22 cellular contexts compared by ENCODE assay signal in genomic region chr1:235853653-235854052, GRCh38.
"Had no signal": no experiment of that assay in that cellular context is flagged by ENCODE, and none has a peak within 500 bp of the region (broad histone marks: within the 10 kb centered on the region; RNA-seq: fewer than 3 reads in every experiment).

No MANE protein-coding gene starts in this region.

- DNase-seq: cortex of kidney; dorsolateral prefrontal cortex; effector CD8-positive, alpha-beta T cell; gastrocnemius medialis; heart right ventricle; hypothalamus; kidney glomerular epithelial cell; mesendoderm; naive thymus-derived CD4-positive, alpha-beta T cell; nucleus accumbens; ovary; sigmoid colon; stimulated activated CD4-positive, alpha-beta T cell treated with anti-CD3 and anti-CD28 coated beads, Interleukin-12 subunit alpha, Interleukin-12 subunit beta, amount 100 ng/mL, for 4 hours; stimulated activated naive CD4-positive, alpha-beta T cell treated with Interleukin-2 at 50 U/mL for 16 hours; tibial artery; upper lobe of left lung had no signal

- H3K27me3 Mint-ChIP-seq: naive thymus-derived CD4-positive, alpha-beta T cell had no signal

- H3K4me1 Mint-ChIP-seq: neural crest cell had no signal

- H3K9me3 ChIP-seq: esophagus muscularis mucosa, gastrocnemius medialis, ovary, right atrium auricular region, sigmoid colon, tibial artery, upper lobe of left lung, vagina had no signal

- H3K27me3 ChIP-seq: dorsolateral prefrontal cortex, esophagus muscularis mucosa, gastrocnemius medialis, heart right ventricle, ovary, right atrium auricular region, sigmoid colon, tibial artery, upper lobe of left lung, vagina had no signal

- H3K4me3 ChIP-seq: dorsolateral prefrontal cortex, esophagus muscularis mucosa, gastrocnemius medialis, heart right ventricle, ovary, right atrium auricular region, sigmoid colon, skin epidermis, tibial artery, upper lobe of left lung, vagina had no signal

- H3K4me3 Mint-ChIP-seq: naive thymus-derived CD4-positive, alpha-beta T cell; neural crest cell had no signal

- ATAC-seq: gastrocnemius medialis; heart right ventricle; naive thymus-derived CD4-positive, alpha-beta T cell had no signal

- H3K27ac ChIP-seq: dorsolateral prefrontal cortex, epithelial cell of prostate, esophagus muscularis mucosa, gastrocnemius medialis, heart right ventricle, ovary, right atrium auricular region, sigmoid colon, skin epidermis, tibial artery, upper lobe of left lung, vagina had no signal

- H3K4me1 ChIP-seq: right atrium auricular region had no signal

- H3K36me3 ChIP-seq: esophagus muscularis mucosa, gastrocnemius medialis, heart right ventricle, ovary, right atrium auricular region, sigmoid colon, tibial artery, upper lobe of left lung, vagina had no signal
